In the genomic region with DNA sequence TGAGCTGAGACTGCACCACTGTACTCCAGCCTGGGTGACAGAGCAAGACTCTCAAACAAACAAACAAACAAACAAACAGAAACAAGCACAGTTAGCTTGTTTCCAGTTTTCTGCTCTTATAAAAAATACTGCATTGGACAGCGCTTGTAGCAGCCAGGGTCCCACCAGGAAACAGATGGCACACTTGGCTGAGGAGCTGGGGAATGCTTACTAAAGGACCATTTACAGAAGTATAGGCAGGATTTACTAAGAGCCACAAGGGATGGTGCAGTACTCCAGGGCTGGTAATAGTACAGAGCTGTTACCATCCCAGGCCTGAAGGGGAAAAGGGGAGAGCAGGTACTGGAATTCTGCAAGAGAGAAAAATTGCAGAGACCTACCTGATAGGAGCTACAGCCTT, we compare ENCODE assay signal across 17 cellular contexts. TPM values are rescaled to one million over a fixed set of nuclear protein-coding genes. Genes with fewer than 3 reads are reported as not detected.
DNase-seq lines count a peak whose midpoint lies in the region; ATAC-seq, FAIRE-seq and TF ChIP-seq lines count a peak whose summit lies in the region.
"Had no signal": no experiment of that assay in that cellular context is flagged by ENCODE, and none has a peak within 500 bp of the region (broad histone marks: within the 10 kb centered on the region; RNA-seq: fewer than 3 reads in every experiment).

No MANE protein-coding gene starts in this region.

- TF ChIP-seq EP300 in A549 (IDR thresholded peaks at IDR 0.05): no peak
- TF ChIP-seq EP300 in esophagus muscularis mucosa (IDR thresholded peaks at IDR 0.05): no peak
- TF ChIP-seq EP300 in HepG2 (IDR thresholded peaks at IDR 0.05; ENCODE audit: low read depth in 2 of 2, low read length in 2 of 2): no peak
- no peak for TF ChIP-seq EP300 in HepG2 (CRISPR knock-in tag; IDR thresholded peaks at IDR 0.05; ENCODE audit: borderline replicate concordance)

- H3K4me2 ChIP-seq in A549: no peak overlapping the region
- H3K4me2 ChIP-seq in IMR-90 (ENCODE audit: low read depth, low read length): no peak overlapping the region
- peak overlapping the region; percentile 63 for H3K4me2 ChIP-seq in PC-9
- H3K4me2 ChIP-seq in HepG2 (ENCODE audit: low read depth, low read length): no peak overlapping the region

- H3K56ac ChIP-seq in IMR-90 (ENCODE audit: extremely low read depth, insufficient read depth, low read length): no peak overlapping the region

- no peak overlapping the region for H3K14ac ChIP-seq in IMR-90 (replicated peaks; ENCODE audit: low read depth, low read length)

- TF ChIP-seq CTCF in A549 (IDR thresholded peaks at IDR 0.05) (no peak), IMR-90 (conservative IDR thresholded peaks at IDR 0.05; ENCODE audit: low read depth, low read length) (no peak), PC-9 (conservative IDR thresholded peaks at IDR 0.05) (no peak), esophagus muscularis mucosa (IDR thresholded peaks at IDR 0.05) (no peak), HepG2 (CRISPR knock-in tag; IDR thresholded peaks at IDR 0.05) (no peak)

- H3F3A ChIP-seq in PC-9 (ENCODE audit: insufficient read depth, low read depth): peaks cover 38% of the 10 kb centered on the region; the same call in 1 of the 2 replicates

- dilution Hi-C loops in IMR-90 (cut with HindIII; ENCODE audit: low sequenced_read_pairs, unreplicated experiment): no loop called here

- H3K27me3 ChIP-seq in IMR-90 (ENCODE audit: control insufficient read depth, insufficient read depth, low read length) (peaks cover 2% of the 10 kb centered on the region), PC-9 (ENCODE audit: insufficient read depth, low read depth) (no peaks in the 10 kb centered on the region), esophagus muscularis mucosa (no peaks in the 10 kb centered on the region), HepG2 (ENCODE audit: control insufficient read depth in 1 of 2, insufficient read depth in 2 of 2, low read length in 2 of 2) (peaks cover 2 to 9% of the 10 kb centered on the region in 2 experiments; a peak in 2 of 5 replicates)

- POLR2A ChIA-PET in A549 (lab: Yijun Ruan, JAX): interaction anchor here (0.6 kb wide), 1 partner anchor 92 kb away, joined by 3 read pairs; no protein-coding TSS in a partner anchor
- POLR2A ChIA-PET in IMR-90 (lab: Charles Lee; ENCODE audit: unreplicated experiment): no interaction called here
- POLR2A ChIA-PET in PC-9 (lab: Charles Lee; ENCODE audit: unreplicated experiment): interaction anchor here (0.6 kb wide), 1 partner anchor 578 kb away, joined by 8 read pairs; no protein-coding TSS in a partner anchor
- POLR2A ChIA-PET in HepG2 (lab: Yijun Ruan, JAX): no interaction called here

- H3K9me1 ChIP-seq in IMR-90 (ENCODE audit: insufficient read depth, low read length): no peaks in the 10 kb centered on the region

- no peaks in the 10 kb centered on the region for H3K9me2 ChIP-seq in PC-9 (ENCODE audit: insufficient read depth)

- no peak for TF ChIP-seq RAD21 in A549 (conservative IDR thresholded peaks at IDR 0.05 in 1 of 2, IDR thresholded peaks at IDR 0.05 in 1 of 2)
- TF ChIP-seq RAD21 in IMR-90 (IDR thresholded peaks at IDR 0.05; ENCODE audit: low read length): no peak
- TF ChIP-seq RAD21 in HepG2 (CRISPR knock-in tag; IDR thresholded peaks at IDR 0.05): no peak

- H3K36me3 ChIP-seq in IMR-90 (ENCODE audit: control insufficient read depth, insufficient read depth, low read length) (no peaks in the 10 kb centered on the region), PC-9 (ENCODE audit: low read depth) (no peaks in the 10 kb centered on the region), esophagus muscularis mucosa (no peaks in the 10 kb centered on the region), HepG2 (replicated peaks in 1 of 2; ENCODE audit: control insufficient read depth in 1 of 2, insufficient read depth in 2 of 2, low read length in 2 of 2) (no peaks in the 10 kb centered on the region)
- H3K36me3 ChIP-seq: SJSA1 had no signal

- TF ChIP-seq POLR2A in A549 (IDR thresholded peaks at IDR 0.05; ENCODE audit: low read length) (no peak), IMR-90 (IDR thresholded peaks at IDR 0.05; ENCODE audit: low read depth, low read length) (no peak), esophagus muscularis mucosa (IDR thresholded peaks at IDR 0.05; ENCODE audit: low read depth) (no peak), HepG2 (IDR thresholded peaks at IDR 0.05; ENCODE audit: insufficient read depth in 1 of 2, low read depth in 2 of 2, low read length in 2 of 2) (no peak)

- ATAC-seq in A549 (peak; percentile 16 to 20; a peak in 2 of 6 replicates), IMR-90 (ENCODE audit: low read depth) (0 out of 2 replicates have a peak, but pooled peaks have one; percentile 7), GM18520 (IDR thresholded peaks at IDR 0.05; ENCODE audit: unreplicated experiment) (no peak), GM21447 (IDR thresholded peaks at IDR 0.05; ENCODE audit: unreplicated experiment) (no peak), HepG2 (no peak)

- no peak overlapping the region for H2AK9ac ChIP-seq in IMR-90 (replicated peaks; ENCODE audit: low read depth, low read length, poor library complexity)

- H3K4ac ChIP-seq in IMR-90 (ENCODE audit: low read depth, low read length): no peak overlapping the region

- H3K9ac ChIP-seq in IMR-90 (ENCODE audit: low read depth, low read length) (no peak overlapping the region), HepG2 (ENCODE audit: insufficient read depth, low read depth, low read length) (no peak overlapping the region)
- H3K9ac ChIP-seq: GM23248 had no signal

- H3K4me3 ChIP-seq in A549: no peak overlapping the region
- no peak overlapping the region for H3K4me3 ChIP-seq in IMR-90 (ENCODE audit: insufficient read depth, low read depth, low read length)
- H3K4me3 ChIP-seq in PC-9: no peak overlapping the region
- no peak overlapping the region for H3K4me3 ChIP-seq in esophagus muscularis mucosa
- no peak overlapping the region for H3K4me3 ChIP-seq in HepG2 (replicated peaks in 1 of 3; ENCODE audit: insufficient read depth in 1 of 3, low read depth in 2 of 3, low read length in 3 of 3)
- H3K4me3 ChIP-seq: GM23248, SJSA1 had no signal

- H2AK5ac ChIP-seq in IMR-90 (ENCODE audit: low read depth, low read length): no peak overlapping the region

- H3K27ac ChIP-seq in A549 (no peak overlapping the region), IMR-90 (ENCODE audit: insufficient read depth, low read length) (no peak overlapping the region), PC-9 (peak overlapping the region; percentile 21; the same call in 1 of the 2 replicates), esophagus muscularis mucosa (replicated peaks in 1 of 4) (peak overlapping the region; percentile 39 to 75 (median 56)), HepG2 (ENCODE audit: extremely low read length, insufficient read depth, low read length) (no peak overlapping the region)
- H3K27ac ChIP-seq: C4-2B, GM23248, SJSA1 had no signal

- no peak overlapping the region for H2AFZ ChIP-seq in IMR-90 (replicated peaks; ENCODE audit: low read length, poor library complexity)
- no peak overlapping the region for H2AFZ ChIP-seq in PC-9
- no peak overlapping the region for H2AFZ ChIP-seq in HepG2 (ENCODE audit: low read length)
- H2AFZ ChIP-seq: GM23248 had no signal

- WGBS in A549 (ENCODE audit: missing lambda C conversion rate): 79% methylated on average over 1 of the region's 1 CpG
- no CpG with 5 or more reads among the region's 1 CpG for WGBS in IMR-90 (ENCODE audit: extremely low coverage in 2 of 2, insufficient read length in 1 of 2), 2 experiments
- 85% methylated on average over 1 of the region's 1 CpG for WGBS in esophagus muscularis mucosa
- WGBS in HepG2 (ENCODE audit: low lambda C conversion rate): 100% methylated on average over 1 of the region's 1 CpG

- H2BK20ac ChIP-seq in IMR-90 (ENCODE audit: low read depth, low read length): no peak overlapping the region

- H2BK15ac ChIP-seq in IMR-90 (ENCODE audit: low read depth, low read length): no peak overlapping the region

- no peak overlapping the region for H3K18ac ChIP-seq in IMR-90 (ENCODE audit: low read depth, low read length)

- H3K4me1 ChIP-seq in A549 (peaks cover under 1% of the 10 kb centered on the region; the same call in 1 of the 3 replicates), IMR-90 (ENCODE audit: control insufficient read depth, insufficient read depth, low read length) (peaks cover 9% of the 10 kb centered on the region; the same call in 1 of the 2 replicates), PC-9 (replicated peaks; ENCODE audit: insufficient read depth) (peaks cover 62% of the 10 kb centered on the region), esophagus muscularis mucosa (peaks cover 0 to 57% (median 48%) of the 10 kb centered on the region in 4 donors), HepG2 (ENCODE audit: insufficient read depth, low read length) (no peaks in the 10 kb centered on the region)

- FAIRE-seq in A549 (lab: Jason Lieb, UNC) (no peak), HepG2 (lab: Jason Lieb, UNC) (no peak)
- FAIRE-seq: A204.1 had no signal

- no peak overlapping the region for H3K23ac ChIP-seq in IMR-90 (ENCODE audit: low read depth, low read length)

- DNase-seq in A549 (ENCODE audit: low read depth in 1 of 2, low spot score in 1 of 2): no peak
- DNase-seq in IMR-90: no peak
- DNase-seq in PC-9: no peak
- no peak for DNase-seq in esophagus muscularis mucosa (ENCODE audit: extremely low spot score)
- no peak for DNase-seq in LoVo (ENCODE audit: low spot score)
- DNase-seq in HepG2 (ENCODE audit: low spot score): no peak
- DNase-seq: KG1, NCI-H1436 treated with DMSO at 0.1 percent for 48 hours, NCI-H226, NCI-H748 treated with DMSO at 0.1 percent for 48 hours, SW 1271 had no signal

- H3K79me2 ChIP-seq in PC-9 (ENCODE audit: low read depth) (no peaks in the 10 kb centered on the region), HepG2 (ENCODE audit: insufficient read depth, low read length) (no peaks in the 10 kb centered on the region)

- H3K79me1 ChIP-seq in IMR-90 (ENCODE audit: low read depth in 1 of 2, low read length in 2 of 2): no peaks in the 10 kb centered on the region

- H4K20me1 ChIP-seq in IMR-90 (ENCODE audit: insufficient read depth, low read length) (no peaks in the 10 kb centered on the region), PC-9 (ENCODE audit: insufficient read depth) (no peaks in the 10 kb centered on the region), HepG2 (ENCODE audit: insufficient read depth, low read length) (no peaks in the 10 kb centered on the region)

- CTCF ChIA-PET in A549 (lab: Yijun Ruan, JAX): interaction anchor here (0.7 to 2.8 kb wide), 5 partner anchors 9 to 1421 kb away, joined by 3 to 12 read pairs (median 3); no protein-coding TSS in a partner anchor
- CTCF ChIA-PET in IMR-90 (lab: Yijun Ruan, JAX): no interaction called here
- CTCF ChIA-PET in PC-9 (lab: Charles Lee): interaction anchor here (1.2 kb wide), 1 partner anchor 10 kb away, joined by 3 read pairs; no protein-coding TSS in a partner anchor
- CTCF ChIA-PET in HepG2 (lab: Yijun Ruan, JAX; ENCODE audit: low intra/inter-chr PET ratio, low total read pairs): no interaction called here

- no peak overlapping the region for H2BK120ac ChIP-seq in IMR-90 (ENCODE audit: low read depth, low read length)

- no peak overlapping the region for H4K91ac ChIP-seq in IMR-90 (ENCODE audit: insufficient read depth, low read depth, low read length)

- peaks cover 16% of the 10 kb centered on the region for H3K9me3 ChIP-seq in A549
- H3K9me3 ChIP-seq in IMR-90 (ENCODE audit: control insufficient read depth, insufficient read depth, low read length): no peaks in the 10 kb centered on the region; the same call in 1 of the 2 replicates
- no peaks in the 10 kb centered on the region for H3K9me3 ChIP-seq in PC-9 (ENCODE audit: insufficient read depth, low read depth)
- no peaks in the 10 kb centered on the region for H3K9me3 ChIP-seq in esophagus muscularis mucosa
- 0 out of 2 replicates have a peak, but pooled peaks cover 9% of the 10 kb centered on the region for H3K9me3 ChIP-seq in HepG2 (ENCODE audit: low read length)

- no TSS peak for BruUV-seq in IMR-90 (replicated peaks; lab: Mats Ljungman, UMichigan)
- no TSS peak for BruUV-seq in PC-9 (replicated peaks; lab: Mats Ljungman, UMichigan)
- no TSS peak for BruUV-seq in HepG2 (replicated peaks; lab: Mats Ljungman, UMichigan)

- in situ Hi-C loops in IMR-90 (cut with MboI; ENCODE audit: low sequenced_read_pairs) (no loop called here), HepG2 (cut with HindIII; ENCODE audit: extremely low pct_ligation_motif_present, low pct_unique_long_range_greater_than_20kb) (no loop called here)

- H4K5ac ChIP-seq in IMR-90 (ENCODE audit: low read depth, low read length): no peak overlapping the region

- H4K8ac ChIP-seq in IMR-90 (ENCODE audit: low read depth in 2 of 2, low read length in 2 of 2): no peak overlapping the region

- no peak overlapping the region for H2BK5ac ChIP-seq in IMR-90 (ENCODE audit: low read depth, low read length, poor library complexity, severe bottlenecking)

- intact Hi-C loops in IMR-90 (cut with micrococcal nuclease) (no loop called here), PC-9 (cut with micrococcal nuclease; ENCODE audit: unreplicated experiment) (loop anchor here (10.0 kb wide), 1 partner anchor 747 kb away; a partner anchor contains a TSS), esophagus muscularis mucosa (cut with DNase I) (no loop called here), HepG2 (cut with micrococcal nuclease; ENCODE audit: unreplicated experiment) (no loop called here)

RNA-seq across cellular contexts. Expression of a gene that starts 5.2 kb away (rescaled TPM):
- polyA plus RNA-seq in A549 (2011; rRNA removed): 15.2 and 17.7 TPM in 2 replicates
- 38.5 and 39.6 TPM in 2 replicates for polyA plus RNA-seq in A549 (2012; cell fraction: cytosol; rRNA removed)
- polyA plus RNA-seq in A549 (2012; cell fraction: nucleus; rRNA removed): 58.3 and 75.1 TPM in 2 replicates
- polyA plus RNA-seq in A549 (2017; fragmentation: RNase III; extraction: RNeasy Plus Mini Kit Qiagen cat#74134 plus additional on column Dnase treatment): 14.4 to 16.3 TPM (median 14.7 TPM) in 3 replicates
- polyA minus RNA-seq in A549 (2011; rRNA and poly(A)+ RNA removed): 15.6 and 21.6 TPM in 2 replicates
- 8.6 and 9.0 TPM in 2 replicates for total RNA-seq in IMR-90 (2012; rRNA removed)
- 23.6 and 24.0 TPM in 2 replicates for polyA plus RNA-seq in IMR-90 (2012; rRNA removed)
- polyA plus RNA-seq in IMR-90 (2012; cell fraction: cytosol; rRNA removed): 16.4 and 20.2 TPM in 2 replicates
- polyA plus RNA-seq in IMR-90 (2012; cell fraction: nucleus; rRNA removed; ENCODE audit: low replicate concordance): 78.2 and 92.5 TPM in 2 replicates
- 74.7 and 87.7 TPM in 2 replicates for total RNA-seq in PC-9 (2021)
- 10 to 100 TPM; 15.8 to 31.4 (median 23.6) TPM for total RNA-seq in esophagus muscularis mucosa
- 7.0 and 8.8 TPM in 2 replicates for total RNA-seq in HepG2 (2016; rRNA removed; fragmentation: Illumina TruSeq; extraction: Trizol)
- total RNA-seq in HepG2 (2016; cell fraction: cytosol; rRNA removed; fragmentation: Illumina TruSeq; extraction: Trizol; ENCODE audit: low read depth): 20.5 and 22.8 TPM in 2 replicates
- 6.5 and 9.0 TPM in 2 replicates for total RNA-seq in HepG2 (2016; cell fraction: insoluble cytoplasmic fraction; rRNA removed; fragmentation: Illumina TruSeq; extraction: Trizol)
- 20.3 and 21.8 TPM in 2 replicates for total RNA-seq in HepG2 (2016; cell fraction: membrane; rRNA removed; fragmentation: Illumina TruSeq; extraction: Trizol)
- 4.9 and 8.5 TPM in 2 replicates for total RNA-seq in HepG2 (2016; cell fraction: nucleus; rRNA removed; fragmentation: Illumina TruSeq; extraction: Trizol)
- 9.5 and 10.7 TPM in 2 replicates for polyA plus RNA-seq in HepG2 (2011; rRNA removed)
- 8.8 and 12.0 TPM in 2 replicates for polyA plus RNA-seq in HepG2 (2011; cell fraction: cytosol; rRNA removed)
- polyA plus RNA-seq in HepG2 (2011; cell fraction: nucleus; rRNA removed): 24.5 and 25.8 TPM in 2 replicates
- polyA plus RNA-seq in HepG2 (2012): 7.1 and 10.8 TPM in 2 replicates
- 26.8 and 27.0 TPM in 2 replicates for polyA plus RNA-seq in HepG2 (2016; cell fraction: cytosol; fragmentation: Illumina TruSeq; extraction: Trizol; ENCODE audit: low read depth)
- polyA plus RNA-seq in HepG2 (2016; cell fraction: insoluble cytoplasmic fraction; fragmentation: Illumina TruSeq; extraction: Trizol; ENCODE audit: low read depth): 6.2 and 8.9 TPM in 2 replicates
- polyA plus RNA-seq in HepG2 (2016; cell fraction: membrane; fragmentation: Illumina TruSeq; extraction: Trizol; ENCODE audit: low read depth): 22.6 and 25.9 TPM in 2 replicates
- polyA plus RNA-seq in HepG2 (2016; cell fraction: nucleus; fragmentation: Illumina TruSeq; extraction: Trizol; ENCODE audit: insufficient read depth, low read depth): 15.9 and 18.2 TPM in 2 replicates
- 12.2 and 13.0 TPM in 2 replicates for polyA minus RNA-seq in HepG2 (2011; rRNA and poly(A)+ RNA removed; ENCODE audit: low replicate concordance)
- polyA minus RNA-seq in HepG2 (2011; cell fraction: cytosol; rRNA and poly(A)+ RNA removed): 4.2 and 4.9 TPM in 2 replicates
- polyA minus RNA-seq in HepG2 (2011; cell fraction: nucleus; rRNA and poly(A)+ RNA removed): 5.9 and 9.3 TPM in 2 replicates

RNA-seq across cellular contexts. Expression of a gene that starts 5.9 kb away (rescaled TPM):
- polyA plus RNA-seq in A549 (2011; rRNA removed): 7.3 and 7.7 TPM in 2 replicates
- polyA plus RNA-seq in A549 (2012; cell fraction: cytosol; rRNA removed): 1.9 and 2.2 TPM in 2 replicates
- 4.3 and 5.3 TPM in 2 replicates for polyA plus RNA-seq in A549 (2012; cell fraction: nucleus; rRNA removed)
- polyA plus RNA-seq in A549 (2017; fragmentation: RNase III; extraction: RNeasy Plus Mini Kit Qiagen cat#74134 plus additional on column Dnase treatment): 2.6 to 3.2 TPM (median 3.0 TPM) in 3 replicates
- polyA minus RNA-seq in A549 (2011; rRNA and poly(A)+ RNA removed): 3.3 and 3.4 TPM in 2 replicates
- 2.5 TPM in 2 replicates for total RNA-seq in IMR-90 (2012; rRNA removed)
- polyA plus RNA-seq in IMR-90 (2012; rRNA removed): 2.0 and 2.3 TPM in 2 replicates
- 1.8 and 4.3 TPM in 2 replicates for polyA plus RNA-seq in IMR-90 (2012; cell fraction: cytosol; rRNA removed)
- 2.1 and 6.0 TPM in 2 replicates for polyA plus RNA-seq in IMR-90 (2012; cell fraction: nucleus; rRNA removed; ENCODE audit: low replicate concordance)
- total RNA-seq in PC-9 (2021): 50.3 and 52.9 TPM in 2 replicates
- total RNA-seq in esophagus muscularis mucosa: 10 to 100 TPM; 12.4 to 22.4 (median 16.2) TPM
- total RNA-seq in HepG2 (2016; rRNA removed; fragmentation: Illumina TruSeq; extraction: Trizol): 0.07 TPM in 1 of 2 replicates, not detected in the other
- total RNA-seq in HepG2 (2016; cell fraction: cytosol; rRNA removed; fragmentation: Illumina TruSeq; extraction: Trizol; ENCODE audit: low read depth): not detected in 2 replicates
- not detected in 2 replicates for total RNA-seq in HepG2 (2016; cell fraction: insoluble cytoplasmic fraction; rRNA removed; fragmentation: Illumina TruSeq; extraction: Trizol)
- total RNA-seq in HepG2 (2016; cell fraction: membrane; rRNA removed; fragmentation: Illumina TruSeq; extraction: Trizol): not detected in 2 replicates
- not detected in 2 replicates for total RNA-seq in HepG2 (2016; cell fraction: nucleus; rRNA removed; fragmentation: Illumina TruSeq; extraction: Trizol)
- 0.04 TPM in 1 of 2 replicates, not detected in the other for polyA plus RNA-seq in HepG2 (2011; rRNA removed)
- polyA plus RNA-seq in HepG2 (2011; cell fraction: cytosol; rRNA removed): 0.05 and 0.13 TPM in 2 replicates
- 0.58 TPM in 1 of 2 replicates, not detected in the other for polyA plus RNA-seq in HepG2 (2011; cell fraction: nucleus; rRNA removed)
- polyA plus RNA-seq in HepG2 (2012): not detected in 2 replicates
- not detected in 2 replicates for polyA plus RNA-seq in HepG2 (2016; cell fraction: cytosol; fragmentation: Illumina TruSeq; extraction: Trizol; ENCODE audit: low read depth)
- not detected in 2 replicates for polyA plus RNA-seq in HepG2 (2016; cell fraction: insoluble cytoplasmic fraction; fragmentation: Illumina TruSeq; extraction: Trizol; ENCODE audit: low read depth)
- not detected in 2 replicates for polyA plus RNA-seq in HepG2 (2016; cell fraction: membrane; fragmentation: Illumina TruSeq; extraction: Trizol; ENCODE audit: low read depth)
- not detected in 2 replicates for polyA plus RNA-seq in HepG2 (2016; cell fraction: nucleus; fragmentation: Illumina TruSeq; extraction: Trizol; ENCODE audit: insufficient read depth, low read depth)
- 0.47 TPM in 1 of 2 replicates, not detected in the other for polyA minus RNA-seq in HepG2 (2011; rRNA and poly(A)+ RNA removed; ENCODE audit: low replicate concordance)
- not detected in 2 replicates for polyA minus RNA-seq in HepG2 (2011; cell fraction: cytosol; rRNA and poly(A)+ RNA removed)
- polyA minus RNA-seq in HepG2 (2011; cell fraction: nucleus; rRNA and poly(A)+ RNA removed): not detected in 2 replicates

Comparison
In these comparisons a context has a peak if more than half of its experiments do, and no peak if none do; other contexts are left out.
1. ATAC-seq: peak in A549 (2 of 2) and IMR-90 (single experiment); none in GM18520 (single experiment), GM21447 (single experiment) and HepG2 (single experiment).
2. H3K27ac ChIP-seq: peak in PC-9 (single experiment) and esophagus muscularis mucosa (4 of 4); none in A549 (0 of 2), IMR-90 (single experiment) and HepG2 (single experiment).
3. CTCF ChIA-PET loops: an anchor here in A549 (0.7 to 2.8 kb wide) and PC-9 (1.2 kb wide); none called in IMR-90 and HepG2.
4. POLR2A ChIA-PET loops: an anchor here in A549 (0.6 kb wide) and PC-9 (0.6 kb wide); none called in IMR-90 and HepG2.